Comparison of ENCODE assay signal across 8 cellular contexts in genomic region chr20:35664544-35665206, GRCh38. TPM values are rescaled to one million over a fixed set of nuclear protein-coding genes. Genes with fewer than 3 reads are reported as not detected.
DNase-seq lines count a peak whose midpoint lies in the region; ATAC-seq and TF ChIP-seq lines count a peak whose summit lies in the region.

Gene CPNE1 (minus strand): TSS chr20:35664900. CDS start chr20:35632923, 31,977 bp downstream.
Gene RBM12 (minus strand): TSS chr20:35664900. CDS start chr20:35655322, 9,578 bp downstream.

- peak; percentile 70 for ATAC-seq in GM21723 (IDR thresholded peaks at IDR 0.05; ENCODE audit: unreplicated experiment)

- TF ChIP-seq EP300 in esophagus muscularis mucosa (IDR thresholded peaks at IDR 0.05), result no peak

- H3K9me3 ChIP-seq in KOPT-K1 (ENCODE audit: insufficient read depth, low read length, poor library complexity, severe bottlenecking) (no peaks in the 10 kb centered on the region), Peyer's patch (no peaks in the 10 kb centered on the region), esophagus muscularis mucosa (no peaks in the 10 kb centered on the region), muscle layer of duodenum (ENCODE audit: control insufficient read depth in 1 of 2, low read length in 2 of 2) (no peaks in the 10 kb centered on the region)

- DNase-seq in DMS53 (lab: John Stamatoyannopoulos, UW) (peak; percentile 97), Peyer's patch (peak; percentile 86 to 96 (median 96)), esophagus muscularis mucosa (ENCODE audit: extremely low spot score) (peak; percentile 98)
- peak; percentile 96 for DNase-seq in activated T-cell treated with anti-CD3 and anti-CD28 coated beads, Interleukin-2, amount 50 U/mL, for 48 hours
- DNase-seq in stimulated activated CD8-positive, alpha-beta memory T cell treated with anti-CD3 and anti-CD28 coated beads, Interleukin-7, amount 100 ng/mL, for 24 hours (ENCODE audit: low read depth), result peak; percentile 82

- H3K4me1 ChIP-seq in Peyer's patch, result peaks cover 0 to 35% (median 9%) of the 10 kb centered on the region in 4 donors
- H3K4me1 ChIP-seq in esophagus muscularis mucosa, result peaks cover 34 to 49% (median 42%) of the 10 kb centered on the region in 4 donors
- peaks cover 11 to 36% of the 10 kb centered on the region in 2 donors for H3K4me1 ChIP-seq in muscle layer of duodenum (ENCODE audit: control insufficient read depth in 1 of 2, insufficient read depth in 2 of 2, low read length in 2 of 2)

- peak within 1 kb of the TSS; percentile 47 to 77 (median 71) for H3K4me3 ChIP-seq in Peyer's patch
- peak within 1 kb of the TSS; percentile 71 to 88 (median 78) for H3K4me3 ChIP-seq in esophagus muscularis mucosa
- peak within 1 kb of the TSS; percentile 74 to 96 for H3K4me3 ChIP-seq in muscle layer of duodenum (ENCODE audit: low read depth in 1 of 2, low read length in 2 of 2)

- intact Hi-C loops in esophagus muscularis mucosa (cut with DNase I), result loop anchor here (5.0 kb wide), 1 partner anchor 47 kb away; the partner anchor contains the start of gene SPAG4

- H3K36me3 ChIP-seq in KOPT-K1 (ENCODE audit: insufficient read depth, low read length) (peaks cover 13% of the 10 kb centered on the region), Peyer's patch (peaks cover 0 to 13% (median 0%) of the 10 kb centered on the region in 3 donors), esophagus muscularis mucosa (peaks cover 8 to 23% (median 13%) of the 10 kb centered on the region in 4 donors), muscle layer of duodenum (ENCODE audit: control insufficient read depth in 1 of 2, insufficient read depth in 2 of 2, low read length in 2 of 2) (peaks cover 14 to 22% of the 10 kb centered on the region in 2 donors)

- peak within 1 kb of the TSS; percentile 93 for H3K27ac ChIP-seq in KOPT-K1 (ENCODE audit: low read depth, low read length, poor library complexity, severe bottlenecking)
- H3K27ac ChIP-seq in Peyer's patch, result peak within 1 kb of the TSS; percentile 89 to 97 (median 96)
- peak within 1 kb of the TSS; percentile 94 to 99 (median 97) for H3K27ac ChIP-seq in esophagus muscularis mucosa (replicated peaks in 1 of 4)
- H3K27ac ChIP-seq in muscle layer of duodenum (ENCODE audit: low read length), result peak within 1 kb of the TSS; percentile 99

- WGBS in esophagus muscularis mucosa, result 0% methylated on average over 23 of the region's 57 CpGs

- TF ChIP-seq CTCF in Peyer's patch (IDR thresholded peaks at IDR 0.05) (peak in 1 of 6 experiments; percentile 10), esophagus muscularis mucosa (IDR thresholded peaks at IDR 0.05) (peak in 1 of 3 experiments; percentile 20)

- TF ChIP-seq POLR2A in Peyer's patch (IDR thresholded peaks at IDR 0.05), result peak; percentile 74 to 90
- peak; percentile 72 for TF ChIP-seq POLR2A in esophagus muscularis mucosa (IDR thresholded peaks at IDR 0.05; ENCODE audit: low read depth)

- H3K27me3 ChIP-seq in Peyer's patch (no peaks in the 10 kb centered on the region), esophagus muscularis mucosa (no peaks in the 10 kb centered on the region), muscle layer of duodenum (ENCODE audit: low read depth, low read length) (no peaks in the 10 kb centered on the region)

RNA-seq across cellular contexts. Expression of gene CPNE1, which starts in this region (rescaled TPM):
- total RNA-seq in Peyer's patch (100 to 1,000 TPM in 3 of 4 donors, 10 to 100 TPM in 1; 84.9 to 201 (median 127) TPM), esophagus muscularis mucosa (100 to 1,000 TPM in 2 of 4 donors, 10 to 100 TPM in 2; 23.0 to 148 (median 99.9) TPM)

RNA-seq across cellular contexts. Expression of gene RBM12, which starts in this region (rescaled TPM):
- 10 to 100 TPM; 21.1 to 38.1 (median 32.3) TPM for total RNA-seq in Peyer's patch
- 10 to 100 TPM; 21.0 to 30.6 (median 24.0) TPM for total RNA-seq in esophagus muscularis mucosa

Comparison
In these comparisons a context has a peak if more than half of its experiments do, and no peak if none do; other contexts are left out.
1. Peak in every context shown above with its lines: DNase-seq, ATAC-seq, H3K4me3 ChIP-seq and H3K27ac ChIP-seq.